In genomic region chr2:233708942-233709341, GRCh38 we compare ENCODE assay signal across 1 cellular context.
TF ChIP-seq lines count a peak whose summit lies in the region.

No MANE protein-coding gene starts in this region.

TF ChIP-seq in WTC11, 78 proteins besides CTCF, POLR2A, EP300 and RAD21:
- TF ChIP-seq ARID4B (CRISPR knock-in tag; IDR thresholded peaks at IDR 0.05; ENCODE audit: borderline replicate concordance) (no peak), CDX4 (CRISPR knock-in tag; IDR thresholded peaks at IDR 0.05; ENCODE audit: borderline replicate concordance) (no peak), ZNF219 (CRISPR knock-in tag; IDR thresholded peaks at IDR 0.05; ENCODE audit: borderline replicate concordance) (no peak), TCF7 (CRISPR knock-in tag; IDR thresholded peaks at IDR 0.05; ENCODE audit: low read depth) (no peak), ZNF416 (CRISPR knock-in tag; IDR thresholded peaks at IDR 0.05) (no peak), ATF2 (CRISPR knock-in tag; IDR thresholded peaks at IDR 0.05; ENCODE audit: borderline replicate concordance, low read depth) (no peak), USF1 (CRISPR knock-in tag; IDR thresholded peaks at IDR 0.05) (no peak)
- TF ChIP-seq, protein P1, sequence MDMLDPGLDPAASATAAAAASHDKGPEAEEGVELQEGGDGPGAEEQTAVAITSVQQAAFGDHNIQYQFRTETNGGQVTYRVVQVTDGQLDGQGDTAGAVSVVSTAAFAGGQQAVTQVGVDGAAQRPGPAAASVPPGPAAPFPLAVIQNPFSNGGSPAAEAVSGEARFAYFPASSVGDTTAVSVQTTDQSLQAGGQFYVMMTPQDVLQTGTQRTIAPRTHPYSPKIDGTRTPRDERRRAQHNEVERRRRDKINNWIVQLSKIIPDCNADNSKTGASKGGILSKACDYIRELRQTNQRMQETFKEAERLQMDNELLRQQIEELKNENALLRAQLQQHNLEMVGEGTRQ (CRISPR knock-in tag; IDR thresholded peaks at IDR 0.05): peak; percentile 60; the same call in 1 of the 2 replicates
